Comparison of ENCODE assay signal across 14 cellular contexts in genomic region chr4:121168446-121168845, GRCh38. TPM values are rescaled to one million over a fixed set of nuclear protein-coding genes. Genes with fewer than 3 reads are reported as not detected.
DNase-seq lines count a peak whose midpoint lies in the region; ATAC-seq and TF ChIP-seq lines count a peak whose summit lies in the region.
"Had no signal": no experiment of that assay in that cellular context is flagged by ENCODE, and none has a peak within 500 bp of the region (broad histone marks: within the 10 kb centered on the region; RNA-seq: fewer than 3 reads in every experiment).

No MANE protein-coding gene starts in this region.

- no peaks in the 10 kb centered on the region for H3K9me3 ChIP-seq in breast epithelium

- H3K4me3 Mint-ChIP-seq in dendritic cell treated with granulocyte-macrophage colony-stimulating factor and Interleukin-4, amounts not matched to agents 40 ng/mL and 50 ng/mL, for 4 days, result no peak overlapping the region
- H3K4me3 Mint-ChIP-seq in activated T-cell treated with anti-CD3 and anti-CD28 coated beads, Interleukin-2, amount 50 U/mL, for 4 hours, result no peak overlapping the region
- H3K4me3 Mint-ChIP-seq: activated naive CD8-positive, alpha-beta T cell treated with anti-CD3 and anti-CD28 coated beads, Interleukin-2, amount 50 U/mL, for 24 hours had no signal

- DNase-seq in GM10266 (ENCODE audit: extremely low spot score) (no peak), NAMALWA (ENCODE audit: low spot score) (no peak), breast epithelium (ENCODE audit: low spot score in 2 of 2) (no peak)
- DNase-seq in activated T-cell treated with anti-CD3 and anti-CD28 coated beads, Interleukin-2, amount 50 U/mL, for 4 hours, result no peak
- DNase-seq: activated CD4-positive, alpha-beta T cell treated with anti-CD3 and anti-CD28 coated beads for 4 hours; activated naive CD8-positive, alpha-beta T cell treated with anti-CD3 and anti-CD28 coated beads, Interleukin-2, amount 50 U/mL, for 24 hours; glutamatergic neuron; kidney; NCI-H1417 had no signal

- H3K27ac Mint-ChIP-seq in dendritic cell treated with granulocyte-macrophage colony-stimulating factor and Interleukin-4, amounts not matched to agents 40 ng/mL and 50 ng/mL, for 4 days, result peak overlapping the region; percentile 68

- peaks cover 52% of the 10 kb centered on the region for H3K4me1 Mint-ChIP-seq in dendritic cell treated with granulocyte-macrophage colony-stimulating factor and Interleukin-4, amounts not matched to agents 40 ng/mL and 50 ng/mL, for 4 days (ENCODE audit: low read depth)
- peaks cover 48% of the 10 kb centered on the region for H3K4me1 Mint-ChIP-seq in activated T-cell treated with anti-CD3 and anti-CD28 coated beads, Interleukin-2, amount 50 U/mL, for 4 hours (ENCODE audit: low read depth)

- H3K4me3 ChIP-seq in breast epithelium, result no peak overlapping the region

- no peak overlapping the region for H3K27ac ChIP-seq in breast epithelium

- TF ChIP-seq CTCF in GM10266 (IDR thresholded peaks at IDR 0.05; ENCODE audit: control insufficient read depth, insufficient read depth, low read depth, missing control alignments) (no peak), breast epithelium (IDR thresholded peaks at IDR 0.05) (no peak)

- no peaks in the 10 kb centered on the region for H3K36me3 Mint-ChIP-seq in dendritic cell treated with granulocyte-macrophage colony-stimulating factor and Interleukin-4, amounts not matched to agents 40 ng/mL and 50 ng/mL, for 4 days (ENCODE audit: low read depth)
- peaks cover 8% of the 10 kb centered on the region for H3K36me3 Mint-ChIP-seq in activated T-cell treated with anti-CD3 and anti-CD28 coated beads, Interleukin-2, amount 50 U/mL, for 4 hours (ENCODE audit: insufficient read depth)

- peaks cover 3% of the 10 kb centered on the region for H3K27me3 Mint-ChIP-seq in dendritic cell treated with granulocyte-macrophage colony-stimulating factor and Interleukin-4, amounts not matched to agents 40 ng/mL and 50 ng/mL, for 4 days
- no peaks in the 10 kb centered on the region for H3K27me3 Mint-ChIP-seq in activated T-cell treated with anti-CD3 and anti-CD28 coated beads, Interleukin-2, amount 50 U/mL, for 4 hours (ENCODE audit: low read depth)
- H3K27me3 Mint-ChIP-seq: activated naive CD8-positive, alpha-beta T cell treated with anti-CD3 and anti-CD28 coated beads, Interleukin-2, amount 50 U/mL, for 24 hours had no signal

- no peak for TF ChIP-seq POLR2A in breast epithelium (IDR thresholded peaks at IDR 0.05)

- H3K4me1 ChIP-seq in breast epithelium, result no peaks in the 10 kb centered on the region

- H3K9me3 Mint-ChIP-seq in dendritic cell treated with granulocyte-macrophage colony-stimulating factor and Interleukin-4, amounts not matched to agents 40 ng/mL and 50 ng/mL, for 4 days, result no peaks in the 10 kb centered on the region
- H3K9me3 Mint-ChIP-seq in activated T-cell treated with anti-CD3 and anti-CD28 coated beads, Interleukin-2, amount 50 U/mL, for 4 hours, result no peaks in the 10 kb centered on the region
- H3K9me3 Mint-ChIP-seq: activated naive CD8-positive, alpha-beta T cell treated with anti-CD3 and anti-CD28 coated beads, Interleukin-2, amount 50 U/mL, for 24 hours had no signal

- no peaks in the 10 kb centered on the region for H3K36me3 ChIP-seq in breast epithelium

- H3K27me3 ChIP-seq in breast epithelium, result no peaks in the 10 kb centered on the region

- intact Hi-C loops in dendritic cell treated with granulocyte-macrophage colony-stimulating factor and Interleukin-4, amounts not matched to agents 40 ng/mL and 50 ng/mL, for 4 days (cut with micrococcal nuclease), result no loop called here
- intact Hi-C loops in breast epithelium (cut with DNase I; ENCODE audit: low total_unique reads), result no loop called here

- ATAC-seq in GM19023 (IDR thresholded peaks at IDR 0.05; ENCODE audit: unreplicated experiment) (peak; percentile 41), GM21786 (IDR thresholded peaks at IDR 0.05; ENCODE audit: unreplicated experiment) (peak; percentile 22), HG03095 (IDR thresholded peaks at IDR 0.05; ENCODE audit: unreplicated experiment) (peak; percentile 41)
- no peak for ATAC-seq in activated T-cell treated with anti-CD3 and anti-CD28 coated beads, Interleukin-2, amount 50 U/mL, for 4 hours
- ATAC-seq: activated naive CD8-positive, alpha-beta T cell treated with anti-CD3 and anti-CD28 coated beads, Interleukin-2, amount 50 U/mL, for 24 hours; Right ventricle myocardium inferior had no signal

RNA-seq across cellular contexts. Expression of gene TNIP3, which starts 4.3 kb away (rescaled TPM):
- 10 to 100 TPM in 2 of 3 donors, 1 to 10 TPM in 1; 7.4 to 21.9 (median 20.6) TPM for total RNA-seq in activated T-cell treated with anti-CD3 and anti-CD28 coated beads, Interleukin-2, amount 50 U/mL, for 4 hours
- total RNA-seq in breast epithelium, result under 1 TPM in 1 of 3 donors, not detected in 2; 0.73 TPM
- total RNA-seq: Right ventricle myocardium inferior had no signal

Comparison
In these comparisons a context has a peak if more than half of its experiments do, and no peak if none do; other contexts are left out.
1. ATAC-seq: peak in GM19023 (single experiment), GM21786 (single experiment) and HG03095 (single experiment); none in activated T-cell treated with anti-CD3 and anti-CD28 coated beads, Interleukin-2, amount 50 U/mL, for 4 hours (0 of 2).
2. RNA of gene TNIP3, which starts 4.3 kb away (total RNA-seq): 7.4 to 21.9 TPM in activated T-cell treated with anti-CD3 and anti-CD28 coated beads, Interleukin-2, amount 50 U/mL, for 4 hours; 0.73 TPM in breast epithelium; every median in the first group is over 4 times any median in the second.